In the genomic region with DNA sequence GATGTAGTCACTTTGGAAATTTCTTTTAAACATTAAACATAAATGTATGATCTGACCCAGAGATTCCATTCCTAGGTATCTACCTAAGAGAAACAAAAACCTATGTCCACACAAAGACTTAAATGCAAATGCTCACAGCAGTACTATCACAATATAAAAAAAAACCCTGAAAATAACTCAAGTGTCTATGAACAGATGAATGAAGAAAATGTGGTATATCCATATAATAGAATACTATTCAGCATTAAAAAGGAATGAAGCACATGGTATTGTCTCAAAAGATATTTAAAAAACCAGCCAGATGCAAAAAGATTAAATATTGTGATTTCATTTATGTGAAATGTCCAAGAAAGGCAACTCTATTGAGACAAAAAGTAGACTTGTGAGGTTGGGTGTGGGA, we compare ENCODE assay signal across 39 cellular contexts. TPM values are rescaled to one million over a fixed set of nuclear protein-coding genes. Genes with fewer than 3 reads are reported as not detected.
"Had no signal": no experiment of that assay in that cellular context is flagged by ENCODE, and none has a peak within 500 bp of the region (broad histone marks: within the 10 kb centered on the region; RNA-seq: fewer than 3 reads in every experiment).

No MANE protein-coding gene starts in this region.

- H3K4me3 Mint-ChIP-seq: activated naive CD4-positive, alpha-beta T cell treated with anti-CD3 and anti-CD28 coated beads for 36 hours; activated naive CD4-positive, alpha-beta T cell treated with anti-CD3 and anti-CD28 coated beads, Interleukin-2, amount 10 ng/mL, durations not matched to agents 7 days and 5 days; activated naive CD4-positive, alpha-beta T cell treated with anti-CD3 and anti-CD28 coated beads, Interleukin-2, amount 50 U/mL, for 24 hours; activated naive CD8-positive, alpha-beta T cell; activated naive CD8-positive, alpha-beta T cell treated with anti-CD3 and anti-CD28 coated beads for 36 hours; activated naive CD8-positive, alpha-beta T cell treated with anti-CD3 and anti-CD28 coated beads, Interleukin-2, amount 10 ng/mL, durations not matched to agents 7 days and 5 days; activated naive CD8-positive, alpha-beta T cell treated with anti-CD3 and anti-CD28 coated beads, Interleukin-2, amount 50 U/mL, for 24 hours; activated T-cell treated with anti-CD3 and anti-CD28 coated beads, Interleukin-2, amount 50 U/mL, for 24 hours; activated T-cell treated with anti-CD3 and anti-CD28 coated beads, Interleukin-2, amount 50 U/mL, for 4 hours; activated T-helper 1 cell treated with anti-CD3 and anti-CD28 coated beads, Interleukin-12 subunit alpha, Interleukin-12 subunit beta, Interleukin-2, Interleukin-4 antibody, amounts not matched to agents 30 ng/mL and 10 ng/mL and 1 ng/mL, durations not matched to agents 14 hours and 24 hours and 36 hours; activated T-helper 17 cell treated with anti-CD3 and anti-CD28 coated beads, Interleukin-2, amount 50 U/mL, for 72 hours; brain; central memory CD8-positive, alpha-beta T cell had no signal

- H3K4me3 ChIP-seq: adrenal gland, ascending aorta, body of pancreas, breast epithelium, cardiac muscle cell had no signal

- H3K27ac Mint-ChIP-seq: activated naive CD4-positive, alpha-beta T cell treated with anti-CD3 and anti-CD28 coated beads for 36 hours; activated naive CD4-positive, alpha-beta T cell treated with anti-CD3 and anti-CD28 coated beads, Interleukin-2, amount 10 ng/mL, durations not matched to agents 7 days and 5 days; activated naive CD4-positive, alpha-beta T cell treated with anti-CD3 and anti-CD28 coated beads, Interleukin-2, amount 50 U/mL, for 24 hours; activated naive CD4-positive, alpha-beta T cell treated with anti-CD3 and anti-CD28 coated beads, Interleukin-2, amount 50 U/mL, for 72 hours; activated naive CD8-positive, alpha-beta T cell; activated naive CD8-positive, alpha-beta T cell treated with anti-CD3 and anti-CD28 coated beads for 36 hours; activated naive CD8-positive, alpha-beta T cell treated with anti-CD3 and anti-CD28 coated beads, Interleukin-2, amount 10 ng/mL, durations not matched to agents 7 days and 5 days; activated naive CD8-positive, alpha-beta T cell treated with anti-CD3 and anti-CD28 coated beads, Interleukin-2, amount 50 U/mL, for 24 hours; activated T-cell treated with anti-CD3 and anti-CD28 coated beads, Interleukin-2, amount 50 U/mL, for 24 hours; activated T-helper 1 cell treated with anti-CD3 and anti-CD28 coated beads, Interleukin-12 subunit alpha, Interleukin-12 subunit beta, Interleukin-2, Interleukin-4 antibody, amounts not matched to agents 30 ng/mL and 10 ng/mL and 1 ng/mL, durations not matched to agents 14 hours and 24 hours and 36 hours; activated T-helper 17 cell treated with anti-CD3 and anti-CD28 coated beads, Interleukin-2, amount 50 U/mL, for 72 hours; activated T-helper 2 cell treated with anti-CD3 and anti-CD28 coated beads, Interferon-gamma antibody, Interleukin-2, Interleukin-4, amounts not matched to agents 10 μg/mL and 5 μg/mL and 100 μg/mL, durations not matched to agents 14 hours and 24 hours and 36 hours; brain had no signal

- H3K36me3 ChIP-seq: cardiac muscle cell had no signal

- FAIRE-seq: astrocyte, bronchial epithelial cell, colon had no signal

- H3K4me1 Mint-ChIP-seq: activated naive CD4-positive, alpha-beta T cell treated with anti-CD3 and anti-CD28 coated beads, Interleukin-2, amount 10 ng/mL, durations not matched to agents 7 days and 5 days; activated naive CD8-positive, alpha-beta T cell treated with anti-CD3 and anti-CD28 coated beads for 36 hours; activated naive CD8-positive, alpha-beta T cell treated with anti-CD3 and anti-CD28 coated beads, Interleukin-2, amount 50 U/mL, for 24 hours; brain; central memory CD8-positive, alpha-beta T cell had no signal

- DNase-seq: activated effector memory CD4-positive, alpha-beta T cell treated with anti-CD3 and anti-CD28 coated beads, Interleukin-2, amount 50 U/mL, for 16 hours; activated effector memory CD4-positive, alpha-beta T cell treated with Interleukin-2 at 50 U/mL for 16 hours; activated gamma-delta T cell; activated gamma-delta T cell treated with Interleukin-2 at 50 U/mL for 16 hours; activated naive CD4-positive, alpha-beta T cell; activated naive CD4-positive, alpha-beta T cell treated with anti-CD3 and anti-CD28 coated beads for 36 hours; activated naive CD4-positive, alpha-beta T cell treated with anti-CD3 and anti-CD28 coated beads, Interleukin-2, amount 10 ng/mL, durations not matched to agents 7 days and 5 days; activated naive CD4-positive, alpha-beta T cell treated with anti-CD3 and anti-CD28 coated beads, Interleukin-2, amount 50 U/mL, for 16 hours; activated naive CD4-positive, alpha-beta T cell treated with Interleukin-2 at 50 U/mL for 16 hours; activated naive CD8-positive, alpha-beta T cell treated with anti-CD3 and anti-CD28 coated beads for 36 hours; activated naive CD8-positive, alpha-beta T cell treated with anti-CD3 and anti-CD28 coated beads, Interleukin-2, amount 10 ng/mL, durations not matched to agents 7 days and 5 days; activated naive CD8-positive, alpha-beta T cell treated with anti-CD3 and anti-CD28 coated beads, Interleukin-2, amount 50 U/mL, for 24 hours; activated T-cell treated with anti-CD3 and anti-CD28 coated beads, Interleukin-2, amount 50 U/mL, for 24 hours; activated T-cell treated with anti-CD3 and anti-CD28 coated beads, Interleukin-2, amount 50 U/mL, for 4 hours; activated T-cell treated with anti-CD3 and anti-CD28 coated beads, Interleukin-2, amount 50 U/mL, for 48 hours; adrenal gland; amniotic stem cell; amygdala; anterior cingulate cortex; aorta; body of pancreas; brain microvascular endothelial cell; caudate nucleus; central memory CD4-positive, alpha-beta T cell; cerebellar nuclear complex had no signal

- ATAC-seq: activated naive CD4-positive, alpha-beta T cell treated with anti-CD3 and anti-CD28 coated beads, Interleukin-2, amount 50 U/mL, for 72 hours; activated naive CD8-positive, alpha-beta T cell treated with anti-CD3 and anti-CD28 coated beads, Interleukin-2, amount 50 U/mL, for 24 hours; activated T-cell treated with anti-CD3 and anti-CD28 coated beads, Interleukin-2, amount 50 U/mL, for 4 hours; activated T-helper 17 cell treated with anti-CD3 and anti-CD28 coated beads, Interleukin-2, amount 50 U/mL, for 72 hours; body of pancreas had no signal

- H3K27me3 Mint-ChIP-seq: activated naive CD4-positive, alpha-beta T cell treated with anti-CD3 and anti-CD28 coated beads, Interleukin-2, amount 10 ng/mL, durations not matched to agents 7 days and 5 days; activated naive CD4-positive, alpha-beta T cell treated with anti-CD3 and anti-CD28 coated beads, Interleukin-2, amount 50 U/mL, for 24 hours; activated naive CD8-positive, alpha-beta T cell; activated naive CD8-positive, alpha-beta T cell treated with anti-CD3 and anti-CD28 coated beads for 36 hours; activated naive CD8-positive, alpha-beta T cell treated with anti-CD3 and anti-CD28 coated beads, Interleukin-2, amount 10 ng/mL, durations not matched to agents 7 days and 5 days; activated naive CD8-positive, alpha-beta T cell treated with anti-CD3 and anti-CD28 coated beads, Interleukin-2, amount 50 U/mL, for 24 hours; activated T-cell treated with anti-CD3 and anti-CD28 coated beads, Interleukin-2, amount 50 U/mL, for 24 hours; activated T-helper 17 cell treated with anti-CD3 and anti-CD28 coated beads, Interleukin-2, amount 50 U/mL, for 72 hours; brain; central memory CD8-positive, alpha-beta T cell had no signal

- H3K27ac ChIP-seq: adrenal gland, ascending aorta, body of pancreas, brain microvascular endothelial cell, breast epithelium, cardiac muscle cell had no signal

- H3K9me3 ChIP-seq: adrenal gland had no signal

- H3K27me3 ChIP-seq: adrenal gland, ascending aorta, body of pancreas, brain microvascular endothelial cell, breast epithelium, cardiac muscle cell had no signal

- H3K4me1 ChIP-seq: adrenal gland, ascending aorta, body of pancreas, breast epithelium had no signal

RNA-seq across cellular contexts. Expression of a gene that starts 57.6 kb away (rescaled TPM):
- total RNA-seq: activated T-cell treated with anti-CD3 and anti-CD28 coated beads, Interleukin-2, amount 50 U/mL, for 4 hours; ascending aorta had no signal
